ENCODE assay signal across 9 cellular contexts in genomic region chr14:91508105-91508504, GRCh38. TPM values are rescaled to one million over a fixed set of nuclear protein-coding genes. Genes with fewer than 3 reads are reported as not detected.
DNase-seq lines count a peak whose midpoint lies in the region; ATAC-seq and TF ChIP-seq lines count a peak whose summit lies in the region.
"Had no signal": no experiment of that assay in that cellular context is flagged by ENCODE, and none has a peak within 500 bp of the region (broad histone marks: within the 10 kb centered on the region; RNA-seq: fewer than 3 reads in every experiment).

No MANE protein-coding gene starts in this region.

- H3K9me3 ChIP-seq in ascending aorta (no peaks in the 10 kb centered on the region), right lobe of liver (no peaks in the 10 kb centered on the region), transverse colon (no peaks in the 10 kb centered on the region)

- peak overlapping the region; percentile 98 for H3K27ac Mint-ChIP-seq in activated T-cell treated with anti-CD3 and anti-CD28 coated beads, Interleukin-2, amount 50 U/mL, for 72 hours

- ATAC-seq in activated T-cell treated with anti-CD3 and anti-CD28 coated beads, Interleukin-2, amount 50 U/mL, for 72 hours (replicated peaks in 1 of 2) = no peak
- ATAC-seq in right lobe of liver = no peak
- no peak for ATAC-seq in GM21526 (IDR thresholded peaks at IDR 0.05; ENCODE audit: low FRiP score, unreplicated experiment)
- no peak for ATAC-seq in HG03439 (IDR thresholded peaks at IDR 0.05; ENCODE audit: unreplicated experiment)

- intact Hi-C loops in ascending aorta (cut with DNase I) (no loop called here), right lobe of liver (cut with DNase I) (no loop called here), transverse colon (cut with DNase I; ENCODE audit: low total_unique reads) (no loop called here)

- no peaks in the 10 kb centered on the region for H3K9me3 Mint-ChIP-seq in activated T-cell treated with anti-CD3 and anti-CD28 coated beads, Interleukin-2, amount 50 U/mL, for 72 hours

- TF ChIP-seq EP300 in transverse colon (IDR thresholded peaks at IDR 0.05; ENCODE audit: low read depth) = no peak

- H3K4me3 ChIP-seq in ascending aorta (peak overlapping the region; percentile 91 to 99), right lobe of liver (peak overlapping the region; percentile 90 to 96 (median 93)), transverse colon (peak overlapping the region; percentile 76 to 99 (median 94))

- H3K27me3 Mint-ChIP-seq in activated T-cell treated with anti-CD3 and anti-CD28 coated beads, Interleukin-2, amount 50 U/mL, for 72 hours (ENCODE audit: low read depth) = no peaks in the 10 kb centered on the region

- H3K4me1 Mint-ChIP-seq in activated T-cell treated with anti-CD3 and anti-CD28 coated beads, Interleukin-2, amount 50 U/mL, for 72 hours (ENCODE audit: low read depth) = peaks cover 43% of the 10 kb centered on the region

- H3K4me1 ChIP-seq in ascending aorta (peaks cover 0 to 30% of the 10 kb centered on the region in 2 donors), right lobe of liver (peaks cover 0 to 18% (median 8%) of the 10 kb centered on the region in 4 donors), transverse colon (peaks cover 0 to 44% (median 23%) of the 10 kb centered on the region in 4 donors)

- in situ Hi-C loops in transverse colon (cut with MboI; ENCODE audit: low pct_ligation_motif_present in 1 of 4, low pct_unique_long_range_greater_than_20kb in 1 of 4, low sequenced_read_pairs in 3 of 4) = no loop called here

- no peak for DNase-seq in activated T-cell treated with anti-CD3 and anti-CD28 coated beads, Interleukin-2, amount 50 U/mL, for 72 hours
- no peak for DNase-seq in activated T-cell treated with anti-CD3 and anti-CD28 coated beads for 4 hours
- no peak for DNase-seq in ascending aorta (ENCODE audit: low spot score in 2 of 2)
- no peak for DNase-seq in right lobe of liver
- no peak for DNase-seq in transverse colon
- no peak for DNase-seq in NCI-H510A (lab: John Stamatoyannopoulos, UW)
- DNase-seq: islet precursor cell had no signal

- peaks cover 13 to 39% of the 10 kb centered on the region in 2 donors for H3K36me3 Mint-ChIP-seq in activated T-cell treated with anti-CD3 and anti-CD28 coated beads, Interleukin-2, amount 50 U/mL, for 72 hours (ENCODE audit: insufficient read depth in 2 of 2)

- H3K27ac ChIP-seq in ascending aorta (peak overlapping the region in 1 of 2 donors; percentile 96), right lobe of liver (peak overlapping the region in 2 of 3 donors; percentile 9 to 98), transverse colon (peak overlapping the region in 3 of 4 donors; percentile 98 to 100 (median 100))

- no peak for TF ChIP-seq CTCF in ascending aorta (IDR thresholded peaks at IDR 0.05)
- TF ChIP-seq CTCF in right lobe of liver (IDR thresholded peaks at IDR 0.05) = no peak
- no peak for TF ChIP-seq CTCF in transverse colon (IDR thresholded peaks at IDR 0.05)

- TF ChIP-seq POLR2A in right lobe of liver (IDR thresholded peaks at IDR 0.05) (no peak), transverse colon (IDR thresholded peaks at IDR 0.05) (no peak)

- H3K36me3 ChIP-seq in ascending aorta = no peaks in the 10 kb centered on the region
- peaks cover 0 to 5% (median 0%) of the 10 kb centered on the region in 4 donors for H3K36me3 ChIP-seq in right lobe of liver
- peaks cover 0 to 12% (median 0%) of the 10 kb centered on the region in 4 donors for H3K36me3 ChIP-seq in transverse colon

- 2% methylated on average over 2 of the region's 2 CpGs for WGBS in right lobe of liver (ENCODE audit: insufficient coverage, low coverage, low lambda C conversion rate, missing lambda C conversion rate)
- WGBS in transverse colon (ENCODE audit: low coverage in 1 of 2), 2 donors = 2 to 16% methylated on average over 2 of the region's 2 CpGs

- H3K27me3 ChIP-seq in ascending aorta (no peaks in the 10 kb centered on the region), right lobe of liver (no peaks in the 10 kb centered on the region), transverse colon (no peaks in the 10 kb centered on the region)

- H3K4me3 Mint-ChIP-seq in activated T-cell treated with anti-CD3 and anti-CD28 coated beads, Interleukin-2, amount 50 U/mL, for 72 hours = peak overlapping the region; percentile 94 to 98

RNA-seq across cellular contexts. Expression of gene PPP4R3A, which starts 2.0 kb away (rescaled TPM):
- 100 to 1,000 TPM; 131 to 147 TPM for total RNA-seq in activated T-cell treated with anti-CD3 and anti-CD28 coated beads, Interleukin-2, amount 50 U/mL, for 72 hours
- 76.2 TPM for total RNA-seq in ascending aorta
- 10 to 100 TPM; 30.5 to 45.9 (median 39.6) TPM for total RNA-seq in right lobe of liver
- total RNA-seq in transverse colon = 100 to 1,000 TPM in 2 of 4 donors, 10 to 100 TPM in 2; 79.4 to 121 (median 106) TPM
